Comparison of ENCODE assay signal across 8 cellular contexts in the genomic region with DNA sequence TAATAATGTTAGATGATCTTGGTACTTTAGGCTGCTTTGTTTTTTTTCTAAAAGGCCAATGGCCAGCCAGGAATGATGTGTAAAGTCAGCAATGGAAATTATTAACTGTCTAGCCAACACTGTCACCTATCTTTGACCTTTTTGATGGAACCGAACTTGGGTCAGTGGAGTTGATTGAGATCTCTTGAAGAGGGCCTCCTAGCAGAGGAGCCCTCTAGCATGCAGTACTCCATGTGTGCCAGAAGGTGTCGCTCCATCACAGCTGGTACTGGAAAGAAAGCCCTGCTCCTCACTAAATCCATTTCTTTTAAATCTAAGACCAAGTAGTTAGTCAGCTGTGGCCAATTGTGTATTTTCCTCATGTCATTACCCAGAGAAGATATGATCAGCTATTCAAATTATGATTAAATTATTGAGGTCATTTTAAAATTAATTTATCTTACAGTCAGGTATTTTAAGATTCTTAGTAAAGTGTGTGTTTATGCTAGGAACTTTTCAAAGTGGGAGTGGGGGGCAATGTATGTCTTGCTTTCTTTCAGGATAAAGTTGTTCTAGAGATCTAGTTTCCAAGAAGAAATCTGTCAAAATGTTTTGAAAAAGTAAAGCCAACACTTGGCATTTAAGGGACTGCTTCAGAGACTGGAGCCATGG. TPM values are rescaled to one million over a fixed set of nuclear protein-coding genes. Genes with fewer than 3 reads are reported as not detected.
DNase-seq lines count a peak whose midpoint lies in the region; ATAC-seq and TF ChIP-seq lines count a peak whose summit lies in the region.

No MANE protein-coding gene starts in this region.

- H3K4me1 ChIP-seq in OCI-LY1 (ENCODE audit: insufficient read depth, low read length, severe bottlenecking) (no peaks in the 10 kb centered on the region), neutrophil (ENCODE audit: control insufficient read depth in 1 of 2, insufficient read depth in 1 of 2, low read depth in 1 of 2, low read length in 1 of 2) (no peaks in the 10 kb centered on the region), suprapubic skin (peaks cover 17% of the 10 kb centered on the region)

- no peaks in the 10 kb centered on the region for H3K9me2 ChIP-seq in OCI-LY1 (ENCODE audit: low read depth, low read length)

- no peaks in the 10 kb centered on the region for H3K9me3 ChIP-seq in OCI-LY1 (ENCODE audit: low read length)
- no peaks in the 10 kb centered on the region for H3K9me3 ChIP-seq in neutrophil
- H3K9me3 ChIP-seq in suprapubic skin, result no peaks in the 10 kb centered on the region

- TF ChIP-seq EP300 in suprapubic skin (IDR thresholded peaks at IDR 0.05), result no peak

- peak; percentile 100 for TF ChIP-seq CTCF in OCI-LY1 (IDR thresholded peaks at IDR 0.05; ENCODE audit: low read length)
- peak; percentile 93 for TF ChIP-seq CTCF in neutrophil (IDR thresholded peaks at IDR 0.05)
- TF ChIP-seq CTCF in suprapubic skin (IDR thresholded peaks at IDR 0.05), result peak; percentile 90 to 93

- H3K4me3 ChIP-seq in OCI-LY1 (ENCODE audit: low read depth, low read length, poor library complexity, severe bottlenecking) (no peak overlapping the region), neutrophil (ENCODE audit: low read depth in 1 of 2, low read length in 1 of 2) (no peak overlapping the region), suprapubic skin (no peak overlapping the region)

- 21% methylated on average over 2 of the region's 2 CpGs for WGBS in suprapubic skin

- H3K36me3 ChIP-seq in OCI-LY1 (ENCODE audit: insufficient read depth, low read length), result no peaks in the 10 kb centered on the region
- H3K36me3 ChIP-seq in neutrophil, result no peaks in the 10 kb centered on the region
- no peaks in the 10 kb centered on the region for H3K36me3 ChIP-seq in suprapubic skin

- H2AFZ ChIP-seq in OCI-LY1 (ENCODE audit: low read length), result no peak overlapping the region

- ATAC-seq in GM21367 (IDR thresholded peaks at IDR 0.05; ENCODE audit: unreplicated experiment), result peak; percentile 51

- H3F3A ChIP-seq in OCI-LY1 (ENCODE audit: insufficient read depth, low read length), result no peaks in the 10 kb centered on the region

- no peaks in the 10 kb centered on the region for H3K27me3 ChIP-seq in OCI-LY1 (ENCODE audit: insufficient read depth, low read length)
- H3K27me3 ChIP-seq in neutrophil, result no peaks in the 10 kb centered on the region
- H3K27me3 ChIP-seq in suprapubic skin, result no peaks in the 10 kb centered on the region

- no peak overlapping the region for H3K4me2 ChIP-seq in OCI-LY1 (ENCODE audit: low read length)

- no peak overlapping the region for H3K9ac ChIP-seq in OCI-LY1 (ENCODE audit: low read length)

- H3K27ac ChIP-seq in OCI-LY1 (ENCODE audit: low read depth, low read length, poor library complexity, severe bottlenecking) (no peak overlapping the region), neutrophil (no peak overlapping the region), suprapubic skin (no peak overlapping the region)

- no peaks in the 10 kb centered on the region for H4K20me1 ChIP-seq in OCI-LY1 (ENCODE audit: insufficient read depth, low read length)

- H3K79me2 ChIP-seq in OCI-LY1 (ENCODE audit: insufficient read depth, low read length), result no peaks in the 10 kb centered on the region

- peak; percentile 54 for DNase-seq in DMS 273 treated with DMSO at 0.1 percent for 48 hours (lab: John Stamatoyannopoulos, UW)
- DNase-seq in HS-5 (ENCODE audit: low read depth), result peak; percentile 22
- DNase-seq in activated T-cell treated with anti-CD3 and anti-CD28 coated beads for 4 hours, result peak; percentile 53
- DNase-seq in fibroblast of gingiva (ENCODE audit: low read depth), result peak; percentile 61
- no peak for DNase-seq in suprapubic skin (ENCODE audit: low spot score in 2 of 2)

- no peak for TF ChIP-seq POLR2A in suprapubic skin (IDR thresholded peaks at IDR 0.05)

RNA-seq across cellular contexts. Expression of gene CROT, which starts 33.1 kb away (rescaled TPM):
- total RNA-seq in suprapubic skin, result 10 to 100 TPM; 18.5 to 68.6 (median 31.7) TPM

Comparison
In these comparisons a context has a peak if more than half of its experiments do, and no peak if none do; other contexts are left out.
1. DNase-seq: peak in DMS 273 treated with DMSO at 0.1 percent for 48 hours (single experiment), HS-5 (single experiment), activated T-cell treated with anti-CD3 and anti-CD28 coated beads for 4 hours (single experiment) and fibroblast of gingiva (single experiment); none in suprapubic skin (0 of 2).
2. Peak in every context shown above with its lines, with median percentiles within 50 percentile points of each other: CTCF ChIP-seq.